In genomic region chr14:105281354-105282097, GRCh38 we compare ENCODE assay signal across 8 cellular contexts. TPM values are rescaled to one million over a fixed set of nuclear protein-coding genes. Genes with fewer than 3 reads are reported as not detected.
A peak's percentile ranks its signal among the peaks of the same experiment; 100 is the strongest.
DNase-seq lines count a peak whose midpoint lies in the region; ATAC-seq, FAIRE-seq and TF ChIP-seq lines count a peak whose summit lies in the region.

No MANE protein-coding gene starts in this region.

- peaks cover 19% of the 10 kb centered on the region for H3K4me1 Mint-ChIP-seq in activated naive CD8-positive, alpha-beta T cell treated with anti-CD3 and anti-CD28 coated beads for 36 hours

- H3K9me2 ChIP-seq in OCI-LY7 (ENCODE audit: insufficient read depth, low read length): no peaks in the 10 kb centered on the region

- intact Hi-C loops in A673 (cut with micrococcal nuclease; ENCODE audit: unreplicated experiment) (loop anchor here (2.0 to 5.0 kb wide), 2 partner anchors 79 to 189 kb away; no protein-coding TSS in a partner anchor), OCI-LY7 (cut with micrococcal nuclease; ENCODE audit: unreplicated experiment) (loop anchor here (1.0 to 2.0 kb wide), 2 partner anchors 79 to 191 kb away; no protein-coding TSS in a partner anchor)

- no peak overlapping the region for H3K4me2 ChIP-seq in OCI-LY7 (ENCODE audit: low read length)

- DNase-seq in A673 (ENCODE audit: low spot score) (peak; percentile 73), GM12865 (ENCODE audit: low read depth) (peak; percentile 62), OCI-LY7 (ENCODE audit: low spot score) (peak; percentile 71), midbrain (lab: John Stamatoyannopoulos, UW) (peak; percentile 61)
- DNase-seq in activated naive CD8-positive, alpha-beta T cell treated with anti-CD3 and anti-CD28 coated beads for 36 hours: no peak
- DNase-seq in effector CD4-positive, alpha-beta T cell: no peak

- H3K27ac Mint-ChIP-seq in activated naive CD8-positive, alpha-beta T cell treated with anti-CD3 and anti-CD28 coated beads for 36 hours: no peak overlapping the region

- no peak overlapping the region for H3K4me3 Mint-ChIP-seq in activated naive CD8-positive, alpha-beta T cell treated with anti-CD3 and anti-CD28 coated beads for 36 hours

- H3K36me3 Mint-ChIP-seq in activated naive CD8-positive, alpha-beta T cell treated with anti-CD3 and anti-CD28 coated beads for 36 hours: no peaks in the 10 kb centered on the region

- H3K9me3 ChIP-seq in A673 (ENCODE audit: low read depth, low read length, poor library complexity, severe bottlenecking): no peaks in the 10 kb centered on the region
- no peaks in the 10 kb centered on the region for H3K9me3 ChIP-seq in OCI-LY7 (ENCODE audit: low read length)

- H3K4me3 ChIP-seq in A673 (ENCODE audit: low read depth, low read length, poor library complexity, severe bottlenecking) (no peak overlapping the region), GM12865 (ENCODE audit: low read depth, low read length) (no peak overlapping the region), OCI-LY7 (ENCODE audit: low read depth, low read length, poor library complexity, severe bottlenecking) (no peak overlapping the region)

- BruUV-seq in A673 (replicated peaks; lab: Mats Ljungman, UMichigan) (no TSS peak), OCI-LY7 (replicated peaks; lab: Mats Ljungman, UMichigan) (no TSS peak)

- peaks cover 4% of the 10 kb centered on the region; the same call in 1 of the 2 replicates for H4K20me1 ChIP-seq in OCI-LY7 (ENCODE audit: insufficient read depth, low read length)

- H3K36me3 ChIP-seq in A673 (ENCODE audit: insufficient read depth, low read length, poor library complexity, severe bottlenecking) (no peaks in the 10 kb centered on the region), OCI-LY7 (ENCODE audit: insufficient read depth, low read length) (no peaks in the 10 kb centered on the region)

- no peaks in the 10 kb centered on the region for H3K9me3 Mint-ChIP-seq in activated naive CD8-positive, alpha-beta T cell treated with anti-CD3 and anti-CD28 coated beads for 36 hours

- CTCF ChIA-PET in A673 (lab: Charles Lee) (no interaction called here), OCI-LY7 (lab: Charles Lee; ENCODE audit: unreplicated experiment) (no interaction called here)

- H3K27ac ChIP-seq in A673 (ENCODE audit: low read depth, low read length, poor library complexity, severe bottlenecking): no peak overlapping the region
- no peak overlapping the region for H3K27ac ChIP-seq in OCI-LY7 (ENCODE audit: low read depth, low read length, poor library complexity, severe bottlenecking)

- H2AFZ ChIP-seq in OCI-LY7 (ENCODE audit: low read length): no peak overlapping the region

- ATAC-seq in GM19035 (IDR thresholded peaks at IDR 0.05; ENCODE audit: unreplicated experiment): no peak

- H3K4me1 ChIP-seq in A673 (ENCODE audit: insufficient read depth, low read length, poor library complexity, severe bottlenecking) (no peaks in the 10 kb centered on the region), OCI-LY7 (ENCODE audit: insufficient read depth, low read length, poor library complexity, severe bottlenecking) (no peaks in the 10 kb centered on the region)

- no peaks in the 10 kb centered on the region for H3K27me3 ChIP-seq in A673 (replicated peaks; ENCODE audit: insufficient read depth, low read depth, low read length, poor library complexity)

- H3K27me3 Mint-ChIP-seq in activated naive CD8-positive, alpha-beta T cell treated with anti-CD3 and anti-CD28 coated beads for 36 hours: no peaks in the 10 kb centered on the region

- no peaks in the 10 kb centered on the region for H3K79me2 ChIP-seq in OCI-LY7 (ENCODE audit: insufficient read depth, low read depth, low read length)

- peak; percentile 83 for TF ChIP-seq CTCF in A673 (conservative IDR thresholded peaks at IDR 0.05; ENCODE audit: low read depth, low read length)
- TF ChIP-seq CTCF in GM12865 (IDR thresholded peaks at IDR 0.05; ENCODE audit: insufficient read depth, low read depth, low read length, missing control alignments): peak; percentile 67
- TF ChIP-seq CTCF in OCI-LY7 (conservative IDR thresholded peaks at IDR 0.05; ENCODE audit: low read length): peak; percentile 93

- POLR2A ChIA-PET in A673 (lab: Charles Lee; ENCODE audit: low non-redundant PET): no interaction called here
- POLR2A ChIA-PET in OCI-LY7 (lab: Charles Lee): interaction anchor here (0.8 kb wide), 1 partner anchor 183 kb away, joined by 3 read pairs; no protein-coding TSS in a partner anchor

- peak; percentile 8 for FAIRE-seq in endometrium (lab: Jason Lieb, UNC)

RNA-seq across cellular contexts. Expression of gene BRF1, which starts 19.3 kb away (rescaled TPM):
- total RNA-seq in A673 (2021) (41.8 and 48.0 TPM in 2 replicates), OCI-LY7 (2022) (26.4 and 27.0 TPM in 2 replicates)
- total RNA-seq in OCI-LY7 (2014; rRNA removed; shearing (Covaris generic)): 23.7 and 25.5 TPM in 2 replicates
- total RNA-seq in activated naive CD8-positive, alpha-beta T cell treated with anti-CD3 and anti-CD28 coated beads for 36 hours: 10 to 100 TPM; 21.9 to 22.8 TPM

RNA-seq across cellular contexts. Expression of gene PACS2, which starts 33.0 kb away (rescaled TPM):
- total RNA-seq in A673 (2021): 52.5 and 63.4 TPM in 2 replicates
- 35.3 and 46.9 TPM in 2 replicates for total RNA-seq in OCI-LY7 (2014; rRNA removed; shearing (Covaris generic))
- 45.4 and 47.3 TPM in 2 replicates for total RNA-seq in OCI-LY7 (2022)
- total RNA-seq in activated naive CD8-positive, alpha-beta T cell treated with anti-CD3 and anti-CD28 coated beads for 36 hours: 10 to 100 TPM; 21.1 to 22.2 TPM

RNA-seq across cellular contexts. Expression of gene BTBD6, which starts 33.2 kb away (rescaled TPM):
- total RNA-seq in A673 (2021) (39.5 and 39.9 TPM in 2 replicates), OCI-LY7 (2022) (5.7 and 6.9 TPM in 2 replicates)
- total RNA-seq in OCI-LY7 (2014; rRNA removed; shearing (Covaris generic)): 27.9 and 30.0 TPM in 2 replicates
- total RNA-seq in activated naive CD8-positive, alpha-beta T cell treated with anti-CD3 and anti-CD28 coated beads for 36 hours: 10 to 100 TPM; 33.9 to 35.2 TPM

Comparison
In these comparisons a context has a peak if more than half of its experiments do, and no peak if none do; other contexts are left out.
1. DNase-seq: peak in A673 (single experiment), GM12865 (single experiment), OCI-LY7 (single experiment) and midbrain (single experiment); none in activated naive CD8-positive, alpha-beta T cell treated with anti-CD3 and anti-CD28 coated beads for 36 hours (single experiment) and effector CD4-positive, alpha-beta T cell (single experiment).
2. Peak in every context shown above with its lines, with median percentiles within 50 percentile points of each other: CTCF ChIP-seq.